ENCODE assay signal across 8 cellular contexts in the genomic region with DNA sequence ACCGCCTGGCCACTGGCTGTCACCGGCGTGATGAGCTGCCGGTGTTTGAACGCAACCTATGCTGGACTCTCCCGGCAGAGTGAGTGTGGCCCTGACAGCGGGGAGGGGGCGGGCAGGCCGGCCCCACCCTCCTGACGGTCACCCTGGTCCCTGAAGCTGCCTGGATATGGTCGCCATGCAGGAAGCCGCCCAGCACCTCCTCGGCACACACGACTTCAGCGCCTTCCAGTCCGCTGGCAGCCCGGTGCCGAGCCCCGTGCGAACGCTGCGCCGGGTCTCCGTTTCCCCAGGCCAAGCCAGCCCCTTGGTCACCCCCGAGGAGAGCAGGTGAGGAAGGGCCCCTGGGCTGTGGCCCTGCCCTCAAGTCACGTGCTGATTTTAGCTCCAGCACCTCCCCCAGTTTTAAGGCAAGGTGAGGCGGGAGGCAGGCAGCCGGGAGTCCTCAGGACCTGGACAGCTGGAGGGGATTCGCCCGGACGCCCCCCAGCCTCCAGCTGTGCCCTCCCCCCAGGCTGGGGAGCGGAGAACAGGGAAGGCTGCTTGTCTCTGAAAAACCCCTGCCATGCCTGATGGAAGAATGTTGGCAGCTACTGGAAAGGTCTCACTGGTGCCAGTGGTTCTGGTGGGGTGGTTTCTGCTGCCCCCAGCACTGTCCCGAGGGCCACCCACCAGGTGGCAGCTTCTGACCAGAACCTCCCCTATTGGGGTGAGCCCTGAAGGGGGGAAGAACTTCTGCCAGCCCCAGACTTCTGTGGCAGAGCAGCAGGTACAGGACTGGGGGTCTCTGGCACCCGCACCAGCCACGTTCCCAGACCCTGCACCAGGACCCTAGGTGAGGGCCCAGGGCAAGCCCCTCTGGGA. TPM values are rescaled to one million over a fixed set of nuclear protein-coding genes. Genes with fewer than 3 reads are reported as not detected.
DNase-seq lines count a peak whose midpoint lies in the region; ATAC-seq and TF ChIP-seq lines count a peak whose summit lies in the region.

No MANE protein-coding gene starts in this region.

- H3K4me3 ChIP-seq in BLaER1 (peak overlapping the region; percentile 97), Loucy (ENCODE audit: low read length, poor library complexity, severe bottlenecking) (peak overlapping the region; percentile 98), choroid plexus epithelial cell (ENCODE audit: low read depth, low read length) (peak overlapping the region; percentile 84)

- peak overlapping the region in 7 of 10 donors; percentile 24 to 86 (median 65) for H3K27ac Mint-ChIP-seq in naive thymus-derived CD8-positive, alpha-beta T cell

- peaks cover 44% of the 10 kb centered on the region for H3K79me2 ChIP-seq in Loucy (ENCODE audit: insufficient read depth, low read length)

- DNase-seq in choroid plexus epithelial cell (ENCODE audit: low read depth), result no peak
- DNase-seq in naive thymus-derived CD8-positive, alpha-beta T cell, result no peak
- DNase-seq in NCI-H446 treated with DMSO at 0.1 percent for 48 hours (lab: John Stamatoyannopoulos, UW), result no peak
- no peak for DNase-seq in hippocampal formation (lab: John Stamatoyannopoulos, UW)
- no peak for DNase-seq in T-helper 9 cell

- H3K36me3 Mint-ChIP-seq in naive thymus-derived CD8-positive, alpha-beta T cell, result peaks cover 0 to 11% (median 1%) of the 10 kb centered on the region in 3 donors

- no peaks in the 10 kb centered on the region for H3K27me3 ChIP-seq in BLaER1
- H3K27me3 ChIP-seq in Loucy (ENCODE audit: insufficient read depth, low read length, poor library complexity, severe bottlenecking), result no peaks in the 10 kb centered on the region

- TF ChIP-seq CTCF in Loucy (conservative IDR thresholded peaks at IDR 0.05; ENCODE audit: low read length) (no peak), choroid plexus epithelial cell (conservative IDR thresholded peaks at IDR 0.05; ENCODE audit: low read depth, low read length) (no peak)

- peak overlapping the region; percentile 94 for H3K27ac ChIP-seq in BLaER1

- no peak overlapping the region for H2AFZ ChIP-seq in Loucy (ENCODE audit: low read length)

- H3K4me1 ChIP-seq in BLaER1, result peaks cover 38% of the 10 kb centered on the region
- H3K4me1 ChIP-seq in Loucy (ENCODE audit: insufficient read depth, low read length, poor library complexity, severe bottlenecking), result peaks cover 30% of the 10 kb centered on the region

- no peaks in the 10 kb centered on the region for H3K9me3 Mint-ChIP-seq in naive thymus-derived CD8-positive, alpha-beta T cell

- H3K27me3 Mint-ChIP-seq in naive thymus-derived CD8-positive, alpha-beta T cell, result no peaks in the 10 kb centered on the region

- H3K36me3 ChIP-seq in BLaER1 (peaks cover 53% of the 10 kb centered on the region), Loucy (ENCODE audit: insufficient read depth, low read length) (peaks cover 34% of the 10 kb centered on the region; the same call in 1 of the 2 replicates)

- H3F3A ChIP-seq in Loucy (ENCODE audit: low read depth), result no peaks in the 10 kb centered on the region; the same call in 1 of the 2 replicates

- H3K4me2 ChIP-seq in BLaER1, result peak overlapping the region; percentile 99
- H3K4me2 ChIP-seq in Loucy (ENCODE audit: low read depth, low read length, poor library complexity, severe bottlenecking), result peak overlapping the region; percentile 87

- no peaks in the 10 kb centered on the region for H3K9me3 ChIP-seq in BLaER1
- no peaks in the 10 kb centered on the region for H3K9me3 ChIP-seq in Loucy (ENCODE audit: insufficient read depth, low read depth, low read length)

- H3K9ac ChIP-seq in BLaER1, result peak overlapping the region; percentile 93
- peak overlapping the region; percentile 96 for H3K9ac ChIP-seq in Loucy (ENCODE audit: low read depth, low read length, poor library complexity, severe bottlenecking)

- POLR2A ChIA-PET in naive thymus-derived CD8-positive, alpha-beta T cell (lab: Charles Lee), result interaction anchor here (0.9 to 2.1 kb wide), 4 partner anchors 16 to 62 kb away, joined by 3 to 6 read pairs (median 3); no protein-coding TSS in a partner anchor

- no peak for ATAC-seq in naive thymus-derived CD8-positive, alpha-beta T cell
- no peak for ATAC-seq in HG03175 (IDR thresholded peaks at IDR 0.05; ENCODE audit: unreplicated experiment)

- H4K20me1 ChIP-seq in BLaER1 (peaks cover 85% of the 10 kb centered on the region), Loucy (ENCODE audit: insufficient read depth, low read length, poor library complexity, severe bottlenecking) (peaks cover 30% of the 10 kb centered on the region)

- H3K4me1 Mint-ChIP-seq in naive thymus-derived CD8-positive, alpha-beta T cell, result peaks cover 6 to 24% (median 21%) of the 10 kb centered on the region in 4 donors

- peak overlapping the region; percentile 56 to 79 (median 70) for H3K4me3 Mint-ChIP-seq in naive thymus-derived CD8-positive, alpha-beta T cell

- H3K9me2 ChIP-seq in Loucy (replicated peaks; ENCODE audit: low read depth, low read length), result no peaks in the 10 kb centered on the region

RNA-seq across cellular contexts. Expression of a gene that starts 1.4 kb away (rescaled TPM):
- total RNA-seq in naive thymus-derived CD8-positive, alpha-beta T cell, result 10 to 100 TPM; 19.6 to 23.4 TPM
- 10 to 100 TPM; 14.5 to 18.2 (median 17.7) TPM for polyA plus RNA-seq in naive thymus-derived CD8-positive, alpha-beta T cell

RNA-seq across cellular contexts. Expression of a gene that starts 2.0 kb away (rescaled TPM):
- 10 to 100 TPM; 65.3 to 69.1 TPM for total RNA-seq in naive thymus-derived CD8-positive, alpha-beta T cell
- 1 to 10 TPM; 2.0 to 6.7 (median 3.5) TPM for polyA plus RNA-seq in naive thymus-derived CD8-positive, alpha-beta T cell

RNA-seq across cellular contexts. Expression of a gene that starts 14.7 kb away (rescaled TPM):
- 100 to 1,000 TPM; 171 to 174 TPM for total RNA-seq in naive thymus-derived CD8-positive, alpha-beta T cell
- 10 to 100 TPM; 51.7 to 65.1 (median 59.9) TPM for polyA plus RNA-seq in naive thymus-derived CD8-positive, alpha-beta T cell

RNA-seq across cellular contexts. Expression of a gene that starts 14.8 kb away (rescaled TPM):
- total RNA-seq in naive thymus-derived CD8-positive, alpha-beta T cell, result 10 to 100 TPM; 25.5 to 25.9 TPM
- 10 to 100 TPM in 2 of 3 donors, 1 to 10 TPM in 1; 9.3 to 19.9 (median 11.6) TPM for polyA plus RNA-seq in naive thymus-derived CD8-positive, alpha-beta T cell

RNA-seq across cellular contexts. Expression of a gene that starts 21.3 kb away (rescaled TPM):
- total RNA-seq in naive thymus-derived CD8-positive, alpha-beta T cell, result 1 to 10 TPM; 2.7 to 3.0 TPM
- polyA plus RNA-seq in naive thymus-derived CD8-positive, alpha-beta T cell, result under 1 TPM in 1 of 3 donors, not detected in 2; 0.10 TPM
